8 cellular contexts compared by ENCODE assay signal in the genomic region with DNA sequence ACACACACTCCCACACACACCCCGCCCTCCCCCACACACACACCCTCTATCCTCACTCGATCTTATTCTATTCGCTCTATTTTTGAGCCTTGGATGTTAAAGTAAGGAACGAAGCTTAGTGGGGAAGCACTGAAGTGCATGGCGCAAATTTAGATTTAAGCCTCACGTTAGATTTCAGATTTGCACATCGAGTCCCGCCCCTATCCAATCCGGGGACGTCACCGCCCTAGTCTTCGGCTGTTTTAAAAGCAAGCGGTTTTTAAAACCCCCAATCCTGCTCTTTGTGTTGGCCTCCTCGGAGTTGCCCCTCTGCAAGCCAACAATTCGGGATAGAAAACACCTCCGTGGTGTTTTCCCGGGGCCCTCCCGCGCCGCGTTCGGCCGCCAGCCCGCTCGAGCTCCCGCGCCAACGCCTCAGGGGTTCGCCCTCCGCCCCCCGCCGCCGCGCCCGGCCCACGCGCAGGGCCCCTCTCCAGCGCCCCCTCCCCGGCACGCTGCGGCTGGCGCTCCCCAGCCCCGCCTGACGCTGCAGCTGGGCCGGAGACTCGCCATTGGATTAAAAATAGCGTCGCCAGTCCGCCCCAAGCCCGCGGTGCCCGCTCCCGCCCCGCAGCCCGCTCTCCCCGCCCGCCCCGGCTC.
DNase-seq lines count a peak whose midpoint lies in the region; ATAC-seq and TF ChIP-seq lines count a peak whose summit lies in the region.

Gene USP13, plus strand, starts transcription at position 574 of the 639 bp plus-strand sequence. CDS start 186 bp downstream, outside the sequence.

- H3K4me3 ChIP-seq in AG10803 (ENCODE audit: low read length) (peak within 1 kb of the TSS; percentile 86), coronary artery (peak within 1 kb of the TSS; percentile 88)

- peak; percentile 74 for DNase-seq in AG10803 (ENCODE audit: low read depth)
- peak; percentile 88 for DNase-seq in NCI-H345 (lab: John Stamatoyannopoulos, UW)
- DNase-seq in activated CD4-positive, alpha-beta T cell treated with anti-CD3 and anti-CD28 coated beads for 1 hour: peak; percentile 34
- peak; percentile 80 for DNase-seq in coronary artery (ENCODE audit: low spot score)
- DNase-seq in left kidney (ENCODE audit: low read depth, low spot score): peak; percentile 93
- peak; percentile 60 for DNase-seq in stimulated activated CD4-positive, alpha-beta T cell treated with anti-CD3 and anti-CD28 coated beads, Interleukin-1b, Interleukin-23, amount 100 ng/mL, for 48 hours

- no peak; the same call in 1 of the 2 replicates for TF ChIP-seq CTCF in AG10803 (conservative IDR thresholded peaks at IDR 0.05; ENCODE audit: low read length)
- no peak for TF ChIP-seq CTCF in coronary artery (IDR thresholded peaks at IDR 0.05)

- peak; percentile 49 for ATAC-seq in GM18870 (IDR thresholded peaks at IDR 0.05; ENCODE audit: unreplicated experiment)
- ATAC-seq in HG03103 (IDR thresholded peaks at IDR 0.05; ENCODE audit: low read depth, unreplicated experiment): peak; percentile 58

- H3K27ac ChIP-seq in coronary artery: peak within 1 kb of the TSS; percentile 91 to 96

Comparison
In these comparisons a context has a peak if more than half of its experiments do, and no peak if none do; other contexts are left out.
1. Peak in every context shown above with its lines: DNase-seq, ATAC-seq, H3K4me3 ChIP-seq and H3K27ac ChIP-seq.
2. DNase-seq: peak in every context shown above with its lines; median percentile 93 in left kidney; 88 in NCI-H345; 80 in coronary artery; 74 in AG10803; 60 in stimulated activated CD4-positive, alpha-beta T cell treated with anti-CD3 and anti-CD28 coated beads, Interleukin-1b, Interleukin-23, amount 100 ng/mL, for 48 hours; 34 in activated CD4-positive, alpha-beta T cell treated with anti-CD3 and anti-CD28 coated beads for 1 hour.